ENCODE assay signal across 11 cellular contexts in genomic region chrY:15976771-15977170, GRCh38.
"Had no signal": no experiment of that assay in that cellular context is flagged by ENCODE, and none has a peak within 500 bp of the region (broad histone marks: within the 10 kb centered on the region; RNA-seq: fewer than 3 reads in every experiment).

No MANE protein-coding gene starts in this region.

- H3K4me2 ChIP-seq: GM23338 had no signal

- H3K27ac ChIP-seq: GM23248 had no signal

- H3K9me3 ChIP-seq: HAP-1 had no signal

- H3K36me3 ChIP-seq: HAP-1 had no signal

- H2AFZ ChIP-seq: GM23248, GM23338 had no signal

- FAIRE-seq: H1, H54 had no signal

- H3K4me1 ChIP-seq: HAP-1 had no signal

- DNase-seq: GM23248, GOT3, H7, H9, HCEC 1CT, HFFc6 had no signal

- H3K9ac ChIP-seq: GM23248 had no signal

- H3K4me3 ChIP-seq: GM23248, GM23338, HAP-1 had no signal

- ATAC-seq: GM23338, HCT116 had no signal
